ENCODE assay signal across 8 cellular contexts in the genomic region with DNA sequence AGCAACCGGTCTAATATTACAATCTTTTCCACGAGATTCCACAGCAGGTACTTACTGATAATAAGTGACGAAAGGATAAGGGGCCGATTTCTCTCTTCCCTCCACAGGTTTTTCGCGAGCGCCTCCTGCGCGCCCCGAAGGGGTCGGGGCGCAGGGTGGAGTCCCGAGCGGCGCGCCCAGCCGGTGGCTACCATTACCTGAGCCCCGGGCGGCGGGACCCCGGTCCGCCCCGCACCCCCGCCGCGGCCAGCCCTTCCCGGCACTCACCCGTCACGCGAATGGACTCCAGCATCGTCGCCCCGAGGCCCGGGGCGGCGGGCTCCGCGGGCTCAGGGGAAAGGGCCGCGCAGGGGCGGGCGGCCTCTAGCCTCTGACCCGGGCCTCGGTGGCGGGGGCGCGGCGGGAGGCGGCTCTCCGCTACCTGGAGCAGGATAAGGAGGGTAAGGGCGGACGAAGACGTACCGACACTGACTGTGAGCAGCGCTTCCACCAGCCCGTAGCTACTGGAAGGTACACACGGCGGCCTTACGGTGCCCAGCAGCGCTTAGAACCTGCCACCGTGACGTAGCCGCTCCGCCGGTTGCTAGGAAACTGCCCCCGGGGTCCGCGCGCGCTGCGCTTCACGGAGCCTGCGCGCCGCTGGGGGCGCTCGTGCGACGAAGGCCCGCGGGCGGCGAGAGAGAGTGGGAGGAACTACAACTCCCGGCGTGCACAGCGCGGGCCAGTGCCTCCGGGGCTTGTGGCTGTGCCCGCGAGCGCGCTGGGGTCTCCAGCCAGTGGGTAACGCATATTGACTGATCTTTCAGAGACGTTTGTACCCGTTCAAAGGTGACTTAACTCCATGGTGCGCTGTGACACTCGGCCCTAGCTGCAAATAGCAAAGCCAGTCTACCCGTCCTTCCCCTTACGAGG. TPM values are rescaled to one million over a fixed set of nuclear protein-coding genes. Genes with fewer than 3 reads are reported as not detected.
A peak's percentile ranks its signal among the peaks of the same experiment; 100 is the strongest.
DNase-seq lines count a peak whose midpoint lies in the region; ATAC-seq and TF ChIP-seq lines count a peak whose summit lies in the region.

No MANE protein-coding gene starts in this region.

- no peaks in the 10 kb centered on the region for H3F3A ChIP-seq in SU-DHL-6 (ENCODE audit: insufficient read depth)

- no peaks in the 10 kb centered on the region for H3K9me3 Mint-ChIP-seq in activated naive CD8-positive, alpha-beta T cell treated with anti-CD3 and anti-CD28 coated beads, Interleukin-2, amount 50 U/mL, for 24 hours

- H3K4me2 ChIP-seq in SU-DHL-6 (ENCODE audit: low read depth, low read length, poor library complexity, severe bottlenecking) (peak overlapping the region; percentile 64), parathyroid adenoma (ENCODE audit: low read length) (peak overlapping the region; percentile 85)

- no peaks in the 10 kb centered on the region for H3K36me3 ChIP-seq in SU-DHL-6 (ENCODE audit: low read length)
- no peaks in the 10 kb centered on the region for H3K36me3 ChIP-seq in parathyroid adenoma (ENCODE audit: control insufficient read depth, insufficient read depth, low read length)
- H3K36me3 ChIP-seq in tibial artery = no peaks in the 10 kb centered on the region

- no peaks in the 10 kb centered on the region for H3K9me3 ChIP-seq in SU-DHL-6 (ENCODE audit: insufficient read depth, low read length)
- no peaks in the 10 kb centered on the region for H3K9me3 ChIP-seq in parathyroid adenoma (ENCODE audit: control insufficient read depth, low read length)
- no peaks in the 10 kb centered on the region for H3K9me3 ChIP-seq in tibial artery

- DNase-seq in NCI-H1105 (lab: John Stamatoyannopoulos, UW) = peak; percentile 92
- peak; percentile 94 for DNase-seq in activated naive CD8-positive, alpha-beta T cell treated with anti-CD3 and anti-CD28 coated beads, Interleukin-2, amount 50 U/mL, for 24 hours
- DNase-seq in cardiac septum (ENCODE audit: low spot score) = peak; percentile 94
- peak; percentile 73 to 89 for DNase-seq in tibial artery

- no peaks in the 10 kb centered on the region for H3K36me3 Mint-ChIP-seq in activated naive CD8-positive, alpha-beta T cell treated with anti-CD3 and anti-CD28 coated beads, Interleukin-2, amount 50 U/mL, for 24 hours (ENCODE audit: low read depth)

- H3K4me3 ChIP-seq in SU-DHL-6 (ENCODE audit: insufficient read depth, low read length, poor library complexity, severe bottlenecking) = peak overlapping the region; percentile 59
- peak overlapping the region; percentile 76 for H3K4me3 ChIP-seq in parathyroid adenoma (ENCODE audit: low read depth, low read length)
- H3K4me3 ChIP-seq in tibial artery = peak overlapping the region; percentile 82 to 99

- H3K79me2 ChIP-seq in SU-DHL-6 (ENCODE audit: insufficient read depth, low read length) = no peaks in the 10 kb centered on the region
- H3K79me2 ChIP-seq in parathyroid adenoma = peaks cover 6% of the 10 kb centered on the region

- TF ChIP-seq CTCF in GM12872 (IDR thresholded peaks at IDR 0.05; ENCODE audit: insufficient read depth, low read depth, low read length) = peak; percentile 89
- TF ChIP-seq CTCF in SU-DHL-6 (IDR thresholded peaks at IDR 0.05; ENCODE audit: insufficient read depth, low read length, poor library complexity, severe bottlenecking) = peak; percentile 94
- peak; percentile 91 for TF ChIP-seq CTCF in parathyroid adenoma (IDR thresholded peaks at IDR 0.05)
- peak; percentile 87 to 89 for TF ChIP-seq CTCF in tibial artery (IDR thresholded peaks at IDR 0.05)

- no peak overlapping the region for H3K27ac ChIP-seq in SU-DHL-6 (ENCODE audit: low read depth, low read length)
- H3K27ac ChIP-seq in parathyroid adenoma = peak overlapping the region; percentile 62
- peak overlapping the region; percentile 74 to 87 for H3K27ac ChIP-seq in tibial artery

- no peaks in the 10 kb centered on the region for H4K20me1 ChIP-seq in SU-DHL-6 (ENCODE audit: low read depth, low read length)

- H3K9ac ChIP-seq in SU-DHL-6 (ENCODE audit: low read length) = peak overlapping the region; percentile 49
- H3K9ac ChIP-seq in parathyroid adenoma = peak overlapping the region; percentile 55

- H2AFZ ChIP-seq in SU-DHL-6 (ENCODE audit: low read depth, low read length, severe bottlenecking) (peak overlapping the region; percentile 95), parathyroid adenoma (peak overlapping the region; percentile 91)

- peak overlapping the region; percentile 65 for H3K27ac Mint-ChIP-seq in activated naive CD8-positive, alpha-beta T cell treated with anti-CD3 and anti-CD28 coated beads, Interleukin-2, amount 50 U/mL, for 24 hours

- H3K4me3 Mint-ChIP-seq in activated naive CD8-positive, alpha-beta T cell treated with anti-CD3 and anti-CD28 coated beads, Interleukin-2, amount 50 U/mL, for 24 hours = peak overlapping the region; percentile 86

- H3K4me1 ChIP-seq in parathyroid adenoma (no peaks in the 10 kb centered on the region), tibial artery (peaks cover 0 to 7% (median 5%) of the 10 kb centered on the region in 4 donors)

- intact Hi-C loops in cardiac septum (cut with DNase I) (no loop called here), tibial artery (cut with DNase I; ENCODE audit: low total_unique reads) (loop anchor here (2.0 kb wide), 1 partner anchor 22 kb away; the partner anchor contains the start of gene ANLN)

- no peaks in the 10 kb centered on the region for H3K9me2 ChIP-seq in SU-DHL-6 (replicated peaks; ENCODE audit: insufficient read depth, low read length)

- H3K27me3 ChIP-seq in SU-DHL-6 (ENCODE audit: low read length) (no peaks in the 10 kb centered on the region), parathyroid adenoma (ENCODE audit: control insufficient read depth, insufficient read depth, low read length) (no peaks in the 10 kb centered on the region), tibial artery (no peaks in the 10 kb centered on the region)

- ATAC-seq in HG02759 (IDR thresholded peaks at IDR 0.05; ENCODE audit: unreplicated experiment) = peak; percentile 99
- peak; percentile 98 for ATAC-seq in activated naive CD8-positive, alpha-beta T cell treated with anti-CD3 and anti-CD28 coated beads, Interleukin-2, amount 50 U/mL, for 24 hours

- peaks cover 7% of the 10 kb centered on the region for H3K4me1 Mint-ChIP-seq in activated naive CD8-positive, alpha-beta T cell treated with anti-CD3 and anti-CD28 coated beads, Interleukin-2, amount 50 U/mL, for 24 hours

- H3K27me3 Mint-ChIP-seq in activated naive CD8-positive, alpha-beta T cell treated with anti-CD3 and anti-CD28 coated beads, Interleukin-2, amount 50 U/mL, for 24 hours = peaks cover 4% of the 10 kb centered on the region

RNA-seq across cellular contexts. Expression of gene ANLN, which starts 22.8 kb away (rescaled TPM):
- 0.57 TPM for total RNA-seq in cardiac septum
